ENCODE assay signal across 22 cellular contexts in genomic region chr5:80124519-80124918, GRCh38.
"Had no signal": no experiment of that assay in that cellular context is flagged by ENCODE, and none has a peak within 500 bp of the region (broad histone marks: within the 10 kb centered on the region; RNA-seq: fewer than 3 reads in every experiment).

No MANE protein-coding gene starts in this region.

- H3K4me3 ChIP-seq: adrenal gland, ascending aorta, colonic mucosa, esophagus muscularis mucosa, gastrocnemius medialis, left lung, pancreas, psoas muscle, right atrium auricular region, spleen, upper lobe of left lung had no signal

- DNase-seq: activated CD4-positive, alpha-beta T cell treated with anti-CD3 and anti-CD28 coated beads, Interleukin-2, amount 50 U/mL, for 48 hours; activated effector memory CD4-positive, alpha-beta T cell treated with anti-CD3 and anti-CD28 coated beads, Interleukin-2, amount 50 U/mL, for 16 hours; activated T-cell treated with anti-CD3 and anti-CD28 coated beads, Interleukin-2, amount 50 U/mL, for 48 hours; colonic mucosa; gastrocnemius medialis; hippocampal formation; kidney glomerular epithelial cell; left lung; natural killer cell; pancreas; psoas muscle; spleen; stimulated activated CD4-positive, alpha-beta T cell treated with anti-CD3 and anti-CD28 coated beads, Interleukin-4, amount 100 ng/mL, for 1 hour; stimulated activated naive CD4-positive, alpha-beta T cell; T1000 had no signal

- H3K4me1 ChIP-seq: ascending aorta, colonic mucosa, esophagus muscularis mucosa, psoas muscle, right atrium auricular region had no signal

- H3K27ac ChIP-seq: colonic mucosa, esophagus muscularis mucosa, gastrocnemius medialis, pancreas, psoas muscle, right atrium auricular region had no signal

- ATAC-seq: gastrocnemius medialis, left lung, natural killer cell, psoas muscle, WTC11 had no signal

- H3K9me3 ChIP-seq: adrenal gland, ascending aorta, colonic mucosa, esophagus muscularis mucosa, gastrocnemius medialis, left lung, pancreas, psoas muscle, right atrium auricular region, spleen, upper lobe of left lung had no signal

- H3K27me3 ChIP-seq: adrenal gland, ascending aorta, colonic mucosa, esophagus muscularis mucosa, gastrocnemius medialis, left lung, pancreas, right atrium auricular region, spleen, upper lobe of left lung had no signal

- H3K36me3 ChIP-seq: adrenal gland, ascending aorta, colonic mucosa, esophagus muscularis mucosa, gastrocnemius medialis, left lung, pancreas, right atrium auricular region, spleen, upper lobe of left lung had no signal

- H3K27me3 Mint-ChIP-seq: activated naive CD4-positive, alpha-beta T cell treated with anti-CD3 and anti-CD28 coated beads, Interleukin-2, amount 50 U/mL, for 24 hours had no signal

- H3K36me3 Mint-ChIP-seq: natural killer cell had no signal

- H3K4me3 Mint-ChIP-seq: natural killer cell, WTC11 had no signal

- H3K27ac Mint-ChIP-seq: natural killer cell, WTC11 had no signal

- H3K9me3 Mint-ChIP-seq: activated naive CD4-positive, alpha-beta T cell treated with anti-CD3 and anti-CD28 coated beads, Interleukin-2, amount 50 U/mL, for 24 hours; natural killer cell had no signal
